ENCODE assay signal across 5 cellular contexts in genomic region chr4:44479731-44480130, GRCh38. TPM values are rescaled to one million over a fixed set of nuclear protein-coding genes. Genes with fewer than 3 reads are reported as not detected.
"Had no signal": no experiment of that assay in that cellular context is flagged by ENCODE, and none has a peak within 500 bp of the region (broad histone marks: within the 10 kb centered on the region; RNA-seq: fewer than 3 reads in every experiment).

No MANE protein-coding gene starts in this region.

- FAIRE-seq: HepG2 had no signal

- DNase-seq: H7, HFFc6, KBM-7 had no signal

RNA-seq across cellular contexts. Expression of gene KCTD8, which starts 31.1 kb away (rescaled TPM):
- total RNA-seq: HepG2, HFFc6 had no signal
- polyA plus RNA-seq: HepG2, IgD-negative memory B cell had no signal
